Comparison of ENCODE assay signal across 7 cellular contexts in genomic region chr16:22188595-22189442, GRCh38. TPM values are rescaled to one million over a fixed set of nuclear protein-coding genes. Genes with fewer than 3 reads are reported as not detected.
DNase-seq lines count a peak whose midpoint lies in the region; FAIRE-seq and TF ChIP-seq lines count a peak whose summit lies in the region.

No MANE protein-coding gene starts in this region.

- DNase-seq in GM12891 (ENCODE audit: insufficient read length, low spot score) = no peak
- peak; percentile 60 to 66 for DNase-seq in NCI-H2081 (lab: John Stamatoyannopoulos, UW)
- DNase-seq in T1000 (lab: John Stamatoyannopoulos, UW) = peak; percentile 66
- DNase-seq in iPS-NIHi11 (ENCODE audit: low spot score) = peak; percentile 57
- DNase-seq in mesenteric fat pad (ENCODE audit: low spot score) = no peak

- peak overlapping the region in 3 of 5 experiments; percentile 71 to 89 (median 79) for H3K27ac Mint-ChIP-seq in brain

- no peaks in the 10 kb centered on the region for H3K36me3 Mint-ChIP-seq in brain

- TF ChIP-seq CTCF in brain (conservative IDR thresholded peaks at IDR 0.05) = peak; percentile 87

- H3K4me3 Mint-ChIP-seq in brain = peak overlapping the region; percentile 89 to 97 (median 96)

- no peak for TF ChIP-seq POLR2A in GM12891 (IDR thresholded peaks at IDR 0.05; ENCODE audit: low read depth, low read length)

- peaks cover 4% of the 10 kb centered on the region for H3K27me3 Mint-ChIP-seq in brain

- peaks cover 39% of the 10 kb centered on the region for H3K4me1 Mint-ChIP-seq in brain

- H3K9me3 Mint-ChIP-seq in brain = no peaks in the 10 kb centered on the region

- peak; percentile 78 for FAIRE-seq in GM12891 (lab: Jason Lieb, UNC)

- H3K4me3 ChIP-seq in skin epidermis = peak overlapping the region in 3 of 7 experiments; percentile 39 to 64 (median 57)

- peak overlapping the region in 20 of 21 experiments; percentile 84 to 97 (median 93) for H3K27ac ChIP-seq in skin epidermis

TF ChIP-seq in GM12891, 5 proteins besides CTCF, POLR2A, EP300 and RAD21:
- TF ChIP-seq SPI1 (IDR thresholded peaks at IDR 0.05; ENCODE audit: low read depth, low read length) = no peak
- TF ChIP-seq POU2F2 (IDR thresholded peaks at IDR 0.05; ENCODE audit: low read depth, low read length) = peak; percentile 15; the same call in 1 of the 2 replicates
TF ChIP-seq in GM12891: peak in this region for 1.

RNA-seq across cellular contexts. Expression of gene EEF2K, which starts 17.3 kb away (rescaled TPM):
- polyA plus RNA-seq in GM12891 (2012; ENCODE audit: low read depth, missing spikeins) = 8.1 TPM
- polyA plus RNA-seq in brain (ENCODE audit: insufficient read depth, low read depth, low replicate concordance) = 2.7 TPM
- total RNA-seq in mesenteric fat pad = 44.9 TPM

RNA-seq across cellular contexts. Expression of gene SDR42E2, which starts 26.5 kb away (rescaled TPM):
- polyA plus RNA-seq in GM12891 (2012; ENCODE audit: low read depth, missing spikeins) = 0.05 TPM
- polyA plus RNA-seq in brain (ENCODE audit: insufficient read depth, low read depth, low replicate concordance) = not detected
- not detected for total RNA-seq in mesenteric fat pad

Comparison
In these comparisons a context has a peak if more than half of its experiments do, and no peak if none do; other contexts are left out.
1. DNase-seq: peak in NCI-H2081 (2 of 2), T1000 (single experiment) and iPS-NIHi11 (single experiment); none in GM12891 (single experiment) and mesenteric fat pad (single experiment).